In genomic region chr16:27257271-27257670, GRCh38 we compare ENCODE assay signal across 1 cellular context.
TF ChIP-seq lines count a peak whose summit lies in the region.

No MANE protein-coding gene starts in this region.

TF ChIP-seq in SK-N-SH treated with all-trans-retinoic acid at 6 μM for 48 hours, 23 proteins besides CTCF, POLR2A, EP300 and RAD21 (continued from another document):
- no peak for TF ChIP-seq PATZ1 (CRISPR knock-in tag; IDR thresholded peaks at IDR 0.05; ENCODE audit: borderline replicate concordance)
